Comparison of ENCODE assay signal across 9 cellular contexts in the genomic region with DNA sequence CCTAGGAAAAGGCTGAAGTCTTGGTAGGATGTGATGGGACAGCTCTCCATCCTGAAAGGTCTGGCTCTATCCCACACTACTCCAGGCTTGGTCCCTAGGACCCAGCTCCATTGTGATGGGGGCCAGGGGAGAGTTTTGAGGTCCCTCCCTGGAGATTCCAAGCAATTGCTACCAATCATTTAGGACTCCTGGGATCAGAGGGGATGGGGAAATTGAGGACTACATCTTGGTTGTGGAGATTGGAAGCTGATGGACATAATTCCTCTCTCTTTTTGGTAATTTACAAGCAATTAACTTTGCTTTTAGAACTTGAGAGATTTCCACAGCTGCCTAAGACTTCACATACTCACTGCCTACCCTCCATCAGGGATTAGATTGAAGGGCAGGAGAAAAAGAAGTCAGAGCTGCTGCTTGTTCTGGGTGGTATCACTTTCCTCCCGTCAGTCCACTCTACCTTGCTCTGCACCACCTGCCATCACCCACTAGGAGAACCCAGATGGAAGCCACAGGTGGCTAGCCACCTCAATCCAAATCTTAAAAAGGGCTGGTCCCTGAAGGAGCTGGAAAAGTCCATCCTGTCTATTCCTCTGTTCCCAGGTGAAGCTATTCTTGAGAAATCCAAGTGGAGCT. TPM values are rescaled to one million over a fixed set of nuclear protein-coding genes. Genes with fewer than 3 reads are reported as not detected.
DNase-seq lines count a peak whose midpoint lies in the region; ATAC-seq and TF ChIP-seq lines count a peak whose summit lies in the region.
"Had no signal": no experiment of that assay in that cellular context is flagged by ENCODE, and none has a peak within 500 bp of the region (broad histone marks: within the 10 kb centered on the region; RNA-seq: fewer than 3 reads in every experiment).

No MANE protein-coding gene starts in this region.

- H2BK120ac ChIP-seq in IMR-90 (ENCODE audit: low read depth, low read length): no peak overlapping the region

- H3K4me3 Mint-ChIP-seq in activated T-helper 17 cell treated with anti-CD3 and anti-CD28 coated beads, Interleukin-2, amount 50 U/mL, for 72 hours: peak overlapping the region; percentile 7
- H3K4me3 Mint-ChIP-seq in natural killer cell treated with Interleukin-12 subunit alpha and Interleukin-12 subunit beta and Interleukin-15 and Interleukin-18, amount 100 ng/mL, for 72 hours: peak overlapping the region; percentile 16
- H3K4me3 Mint-ChIP-seq: neural progenitor cell had no signal

- TF ChIP-seq POLR2A in IMR-90 (IDR thresholded peaks at IDR 0.05; ENCODE audit: low read depth, low read length): 0 out of 2 replicates have a peak, but pooled peaks have one; percentile 4

- H3K27me3 ChIP-seq in IMR-90 (ENCODE audit: control insufficient read depth, insufficient read depth, low read length) (no peaks in the 10 kb centered on the region), H7 (ENCODE audit: control insufficient read depth, insufficient read depth, low read length) (no peaks in the 10 kb centered on the region)
- H3K27me3 ChIP-seq: neural progenitor cell had no signal

- no peak overlapping the region for H2AK5ac ChIP-seq in IMR-90 (ENCODE audit: low read depth, low read length)

- peak overlapping the region; percentile 69 for H3K27ac Mint-ChIP-seq in activated T-helper 17 cell treated with anti-CD3 and anti-CD28 coated beads, Interleukin-2, amount 50 U/mL, for 72 hours
- H3K27ac Mint-ChIP-seq in natural killer cell treated with Interleukin-12 subunit alpha and Interleukin-12 subunit beta and Interleukin-15 and Interleukin-18, amount 100 ng/mL, for 72 hours: peak overlapping the region; percentile 90 to 97
- H3K27ac Mint-ChIP-seq: neural progenitor cell had no signal

- H4K8ac ChIP-seq in IMR-90 (ENCODE audit: low read depth in 2 of 2, low read length in 2 of 2): no peak overlapping the region

- H3K4me3 ChIP-seq in GM12864 (ENCODE audit: low read depth, low read length) (no peak overlapping the region), IMR-90 (ENCODE audit: insufficient read depth, low read depth, low read length) (no peak overlapping the region), H7 (ENCODE audit: insufficient read depth, low read depth, low read length) (no peak overlapping the region)
- H3K4me3 ChIP-seq: neural progenitor cell had no signal

- no peak overlapping the region for H2AK9ac ChIP-seq in IMR-90 (replicated peaks; ENCODE audit: low read depth, low read length, poor library complexity)

- no peak overlapping the region for H3K9ac ChIP-seq in IMR-90 (ENCODE audit: low read depth, low read length)
- H3K9ac ChIP-seq: neural progenitor cell had no signal

- ATAC-seq in IMR-90 (ENCODE audit: low read depth): no peak
- ATAC-seq in activated T-helper 17 cell treated with anti-CD3 and anti-CD28 coated beads, Interleukin-2, amount 50 U/mL, for 72 hours (replicated peaks): no peak
- peak in 1 of 2 donors; percentile 12 for ATAC-seq in natural killer cell treated with Interleukin-12 subunit alpha and Interleukin-12 subunit beta and Interleukin-15 and Interleukin-18, amount 100 ng/mL, for 72 hours

- BruUV-seq in IMR-90 (replicated peaks; lab: Mats Ljungman, UMichigan): no TSS peak

- no peaks in the 10 kb centered on the region for H3K9me3 Mint-ChIP-seq in activated T-helper 17 cell treated with anti-CD3 and anti-CD28 coated beads, Interleukin-2, amount 50 U/mL, for 72 hours
- no peaks in the 10 kb centered on the region for H3K9me3 Mint-ChIP-seq in natural killer cell treated with Interleukin-12 subunit alpha and Interleukin-12 subunit beta and Interleukin-15 and Interleukin-18, amount 100 ng/mL, for 72 hours
- H3K9me3 Mint-ChIP-seq: neural progenitor cell had no signal

- in situ Hi-C loops in IMR-90 (cut with MboI; ENCODE audit: low sequenced_read_pairs): loop anchor here (25.0 kb wide), 1 partner anchor 393 kb away; no protein-coding TSS in a partner anchor

- H2BK20ac ChIP-seq in IMR-90 (ENCODE audit: low read depth, low read length): no peak overlapping the region

- dilution Hi-C loops in IMR-90 (cut with HindIII; ENCODE audit: low sequenced_read_pairs, unreplicated experiment): no loop called here

- peaks cover 42% of the 10 kb centered on the region for H3K4me1 Mint-ChIP-seq in activated T-helper 17 cell treated with anti-CD3 and anti-CD28 coated beads, Interleukin-2, amount 50 U/mL, for 72 hours
- peaks cover 74 to 76% of the 10 kb centered on the region in 2 donors for H3K4me1 Mint-ChIP-seq in natural killer cell treated with Interleukin-12 subunit alpha and Interleukin-12 subunit beta and Interleukin-15 and Interleukin-18, amount 100 ng/mL, for 72 hours (ENCODE audit: low read depth in 2 of 2)

- H3K79me1 ChIP-seq in IMR-90 (ENCODE audit: low read depth in 1 of 2, low read length in 2 of 2): peaks cover 5 to 22% of the 10 kb centered on the region in 2 experiments; a peak in 3 of 4 replicates

- no peak overlapping the region for H2BK5ac ChIP-seq in IMR-90 (ENCODE audit: low read depth, low read length, poor library complexity, severe bottlenecking)

- H3K23ac ChIP-seq in IMR-90 (ENCODE audit: low read depth, low read length): no peak overlapping the region

- H3K36me3 ChIP-seq in IMR-90 (ENCODE audit: control insufficient read depth, insufficient read depth, low read length) (peaks cover 21% of the 10 kb centered on the region), H7 (replicated peaks; ENCODE audit: control insufficient read depth, insufficient read depth, low read length) (peaks cover 1% of the 10 kb centered on the region)
- H3K36me3 ChIP-seq: neural progenitor cell had no signal

- no CpG with 5 or more reads among the region's 1 CpG for WGBS in IMR-90 (ENCODE audit: extremely low coverage in 2 of 2, insufficient read length in 1 of 2), 2 experiments

- H3K27ac ChIP-seq in IMR-90 (ENCODE audit: insufficient read depth, low read length): no peak overlapping the region
- H3K27ac ChIP-seq: neural progenitor cell had no signal

- H3K18ac ChIP-seq in IMR-90 (ENCODE audit: low read depth, low read length): no peak overlapping the region

- H3K4me1 ChIP-seq in IMR-90 (ENCODE audit: control insufficient read depth, insufficient read depth, low read length): no peaks in the 10 kb centered on the region
- H3K4me1 ChIP-seq: neural progenitor cell had no signal

- no peak overlapping the region for H4K91ac ChIP-seq in IMR-90 (ENCODE audit: insufficient read depth, low read depth, low read length)

- POLR2A ChIA-PET in IMR-90 (lab: Charles Lee; ENCODE audit: unreplicated experiment): interaction anchor here (0.6 to 1.6 kb wide), 3 partner anchors 10 to 52 kb away, joined by 3 read pairs; no protein-coding TSS in a partner anchor

- peaks cover 22% of the 10 kb centered on the region; the same call in 1 of the 2 replicates for H3K9me1 ChIP-seq in IMR-90 (ENCODE audit: insufficient read depth, low read length)

- H4K5ac ChIP-seq in IMR-90 (ENCODE audit: low read depth, low read length): no peak overlapping the region

- no peaks in the 10 kb centered on the region for H3K27me3 Mint-ChIP-seq in activated T-helper 17 cell treated with anti-CD3 and anti-CD28 coated beads, Interleukin-2, amount 50 U/mL, for 72 hours
- H3K27me3 Mint-ChIP-seq in natural killer cell treated with Interleukin-12 subunit alpha and Interleukin-12 subunit beta and Interleukin-15 and Interleukin-18, amount 100 ng/mL, for 72 hours: no peaks in the 10 kb centered on the region

- TF ChIP-seq CTCF in GM12864 (IDR thresholded peaks at IDR 0.05; ENCODE audit: low read depth, low read length, missing control alignments): peak; percentile 28
- TF ChIP-seq CTCF in IMR-90 (conservative IDR thresholded peaks at IDR 0.05; ENCODE audit: low read depth, low read length): no peak

- 0 out of 2 replicates have a peak, but pooled peaks cover 2% of the 10 kb centered on the region for H4K20me1 ChIP-seq in IMR-90 (ENCODE audit: insufficient read depth, low read length)

- no peak overlapping the region for H3K4ac ChIP-seq in IMR-90 (ENCODE audit: low read depth, low read length)

- no peak for DNase-seq in GM12864 (ENCODE audit: low read depth)
- DNase-seq in IMR-90: no peak
- DNase-seq in natural killer cell treated with Interleukin-12 subunit alpha and Interleukin-12 subunit beta and Interleukin-15 and Interleukin-18, amount 100 ng/mL, for 72 hours (ENCODE audit: low spot score): peak; percentile 59
- no peak for DNase-seq in NCI-H524 treated with DMSO at 0.1 percent for 48 hours (lab: John Stamatoyannopoulos, UW)
- no peak for DNase-seq in H7
- no peak for DNase-seq in UCSD-AML1 (lab: John Stamatoyannopoulos, UW; ENCODE audit: unreplicated experiment)
- DNase-seq: GOT3 had no signal

- H3K14ac ChIP-seq in IMR-90 (replicated peaks; ENCODE audit: low read depth, low read length): no peak overlapping the region

- intact Hi-C loops in IMR-90 (cut with micrococcal nuclease): no loop called here

- no peak overlapping the region for H2BK15ac ChIP-seq in IMR-90 (ENCODE audit: low read depth, low read length)

- no peak overlapping the region for H3K4me2 ChIP-seq in IMR-90 (ENCODE audit: low read depth, low read length)
- H3K4me2 ChIP-seq: neural progenitor cell had no signal

- no peak overlapping the region for H2AFZ ChIP-seq in IMR-90 (replicated peaks; ENCODE audit: low read length, poor library complexity)
- H2AFZ ChIP-seq: neural progenitor cell had no signal

- TF ChIP-seq RAD21 in IMR-90 (IDR thresholded peaks at IDR 0.05; ENCODE audit: low read length): no peak

- H3K56ac ChIP-seq in IMR-90 (ENCODE audit: extremely low read depth, insufficient read depth, low read length): no peak overlapping the region

- CTCF ChIA-PET in IMR-90 (lab: Yijun Ruan, JAX): interaction anchor here (1.2 kb wide), 1 partner anchor 10 kb away, joined by 6 read pairs; a partner anchor contains a TSS

- H3K9me3 ChIP-seq in IMR-90 (ENCODE audit: control insufficient read depth, insufficient read depth, low read length): no peaks in the 10 kb centered on the region

- peaks cover 36% of the 10 kb centered on the region for H3K36me3 Mint-ChIP-seq in activated T-helper 17 cell treated with anti-CD3 and anti-CD28 coated beads, Interleukin-2, amount 50 U/mL, for 72 hours (ENCODE audit: low read depth)
- H3K36me3 Mint-ChIP-seq in natural killer cell treated with Interleukin-12 subunit alpha and Interleukin-12 subunit beta and Interleukin-15 and Interleukin-18, amount 100 ng/mL, for 72 hours: peaks cover 12% of the 10 kb centered on the region

RNA-seq across cellular contexts. Expression of a gene that starts 10.6 kb away (rescaled TPM):
- 6.9 and 11.1 TPM in 2 replicates for total RNA-seq in IMR-90 (2012; rRNA removed)
- 16.5 and 18.9 TPM in 2 replicates for polyA plus RNA-seq in IMR-90 (2012; rRNA removed)
- 13.2 and 15.9 TPM in 2 replicates for polyA plus RNA-seq in IMR-90 (2012; cell fraction: cytosol; rRNA removed)
- 25.7 and 30.6 TPM in 2 replicates for polyA plus RNA-seq in IMR-90 (2012; cell fraction: nucleus; rRNA removed; ENCODE audit: low replicate concordance)
- total RNA-seq in activated T-helper 17 cell treated with anti-CD3 and anti-CD28 coated beads, Interleukin-2, amount 50 U/mL, for 72 hours: 100 to 1,000 TPM; 125 to 174 TPM
- total RNA-seq in natural killer cell treated with Interleukin-12 subunit alpha and Interleukin-12 subunit beta and Interleukin-15 and Interleukin-18, amount 100 ng/mL, for 72 hours: 100 to 1,000 TPM; 351 to 512 TPM
- total RNA-seq in H7 (2014; rRNA removed; shearing (Covaris generic)): 4.5 and 6.5 TPM in 2 replicates

Comparison
In these comparisons a context has a peak if more than half of its experiments do, and no peak if none do; other contexts are left out.
1. RNA of a gene that starts 10.6 kb away (total RNA-seq): 351 to 512 TPM in natural killer cell treated with Interleukin-12 subunit alpha and Interleukin-12 subunit beta and Interleukin-15 and Interleukin-18, amount 100 ng/mL, for 72 hours and 125 to 174 TPM in activated T-helper 17 cell treated with anti-CD3 and anti-CD28 coated beads, Interleukin-2, amount 50 U/mL, for 72 hours; 6.9 to 11.1 TPM in IMR-90 and 4.5 to 6.5 TPM in H7; every median in the first group is over 10 times any median in the second.